ENCODE assay signal across 8 cellular contexts in genomic region chr9:135500525-135501260, GRCh38. TPM values are rescaled to one million over a fixed set of nuclear protein-coding genes. Genes with fewer than 3 reads are reported as not detected.
DNase-seq lines count a peak whose midpoint lies in the region; ATAC-seq and TF ChIP-seq lines count a peak whose summit lies in the region.

Gene MRPS2 (plus strand): TSS chr9:135500682. CDS start chr9:135500711, 29 bp downstream.

- CTCF ChIA-PET in SK-N-SH (lab: Yijun Ruan, JAX): interaction anchor here (0.7 to 3.9 kb wide), 7 partner anchors 11 to 92 kb away, joined by 3 to 23 read pairs (median 4); no protein-coding TSS in a partner anchor

- TF ChIP-seq RAD21 in SK-N-SH (IDR thresholded peaks at IDR 0.05; ENCODE audit: low read length): no peak

- TF ChIP-seq EP300 in SK-N-SH (IDR thresholded peaks at IDR 0.05; ENCODE audit: borderline replicate concordance in 1 of 2, low read depth in 1 of 2, low read length in 1 of 2): no peak; a peak in 1 of 4 replicates

- H3K9me2 ChIP-seq in Karpas-422 (replicated peaks; ENCODE audit: insufficient read depth, low read length): no peaks in the 10 kb centered on the region
- no peaks in the 10 kb centered on the region for H3K9me2 ChIP-seq in SK-N-SH

- H3K79me2 ChIP-seq in DND-41 (ENCODE audit: insufficient read depth, low read length): peaks cover 24% of the 10 kb centered on the region
- H3K79me2 ChIP-seq in Karpas-422 (ENCODE audit: low read length): peaks cover 22% of the 10 kb centered on the region
- H3K79me2 ChIP-seq in SK-N-SH (ENCODE audit: insufficient read depth): peaks cover 19% of the 10 kb centered on the region
- H3K79me2 ChIP-seq in osteoblast (ENCODE audit: insufficient read depth, low read length): peaks cover 19% of the 10 kb centered on the region

- H3K27me3 ChIP-seq in DND-41 (ENCODE audit: insufficient read depth, low read length, poor library complexity) (no peaks in the 10 kb centered on the region), Karpas-422 (ENCODE audit: low read length) (no peaks in the 10 kb centered on the region), SK-N-SH (ENCODE audit: insufficient read depth) (no peaks in the 10 kb centered on the region), osteoblast (ENCODE audit: insufficient read depth, low read length) (no peaks in the 10 kb centered on the region), testis (no peaks in the 10 kb centered on the region)

- ATAC-seq in DND-41 (ENCODE audit: insufficient read depth, low read depth) (peak; percentile 92), GM21737 (IDR thresholded peaks at IDR 0.05; ENCODE audit: unreplicated experiment) (peak; percentile 78)

- no peaks in the 10 kb centered on the region for H3K9me3 ChIP-seq in DND-41 (ENCODE audit: insufficient read depth, low read length, severe bottlenecking)
- H3K9me3 ChIP-seq in Karpas-422 (ENCODE audit: low read length): no peaks in the 10 kb centered on the region
- no peaks in the 10 kb centered on the region for H3K9me3 ChIP-seq in SK-N-SH
- H3K9me3 ChIP-seq in osteoblast (ENCODE audit: low read depth, low read length): no peaks in the 10 kb centered on the region
- H3K9me3 ChIP-seq in testis: no peaks in the 10 kb centered on the region

- no peak for TF ChIP-seq POLR2A in testis (IDR thresholded peaks at IDR 0.05)

- peak within 1 kb of the TSS; percentile 92 for H2AFZ ChIP-seq in DND-41 (ENCODE audit: low read depth, low read length)
- peak within 1 kb of the TSS; percentile 92 for H2AFZ ChIP-seq in Karpas-422 (ENCODE audit: low read length)
- peak within 1 kb of the TSS; percentile 98 for H2AFZ ChIP-seq in SK-N-SH (ENCODE audit: low read depth)
- peak within 1 kb of the TSS; percentile 92 for H2AFZ ChIP-seq in osteoblast (ENCODE audit: low read length)

- peak within 1 kb of the TSS; percentile 76 to 93 for H3K4me3 ChIP-seq in DND-41 (ENCODE audit: low read depth in 1 of 2, low read length in 2 of 2)
- peak within 1 kb of the TSS; percentile 98 for H3K4me3 ChIP-seq in Karpas-422 (ENCODE audit: low read length)
- peak within 1 kb of the TSS; percentile 95 to 96 for H3K4me3 ChIP-seq in SK-N-SH (ENCODE audit: low read depth in 2 of 2, low read length in 1 of 2)
- H3K4me3 ChIP-seq in osteoblast (ENCODE audit: insufficient read depth, low read length): peak within 1 kb of the TSS; percentile 90
- peak within 1 kb of the TSS; percentile 77 to 90 for H3K4me3 ChIP-seq in testis

- DNase-seq in DND-41 (peak; percentile 83), Karpas-422 (peak; percentile 95), SK-N-SH (peak; percentile 98), glomerular endothelial cell (ENCODE audit: extremely low read depth, low read depth, low spot score) (no peak), osteoblast (ENCODE audit: insufficient read length, low spot score, missing footprints) (peak; percentile 99), testis (peak; percentile 88)
- DNase-seq in activated naive CD4-positive, alpha-beta T cell treated with anti-CD3 and anti-CD28 coated beads, Interleukin-2, amount 50 U/mL, for 16 hours: peak; percentile 87

- peaks cover 30% of the 10 kb centered on the region for H3K4me1 ChIP-seq in DND-41 (ENCODE audit: insufficient read depth, low read length)
- peaks cover 23% of the 10 kb centered on the region for H3K4me1 ChIP-seq in Karpas-422 (ENCODE audit: low read length)
- peaks cover 6 to 19% of the 10 kb centered on the region in 2 experiments; a peak in 3 of 4 replicates for H3K4me1 ChIP-seq in SK-N-SH (ENCODE audit: control insufficient read depth in 1 of 2, insufficient read depth in 2 of 2, low read depth in 1 of 2, low read length in 1 of 2)
- H3K4me1 ChIP-seq in osteoblast (ENCODE audit: insufficient read depth, low read length): peaks cover 11% of the 10 kb centered on the region
- H3K4me1 ChIP-seq in testis: peaks cover 12% of the 10 kb centered on the region

- H3K9ac ChIP-seq in DND-41 (ENCODE audit: low read depth, low read length): peak within 1 kb of the TSS; percentile 96
- H3K9ac ChIP-seq in Karpas-422 (ENCODE audit: low read length): peak within 1 kb of the TSS; percentile 99
- H3K9ac ChIP-seq in SK-N-SH: peak within 1 kb of the TSS; percentile 91

- intact Hi-C loops in testis (cut with DNase I; ENCODE audit: low total_unique reads): no loop called here

- TF ChIP-seq CTCF in DND-41 (IDR thresholded peaks at IDR 0.05; ENCODE audit: borderline replicate concordance, extremely low read depth, low read length, poor library complexity, severe bottlenecking) (peak; percentile 87), SK-N-SH (IDR thresholded peaks at IDR 0.05) (peak; percentile 65), osteoblast (IDR thresholded peaks at IDR 0.05; ENCODE audit: extremely low read depth, low read depth, low read length) (peak; percentile 68), testis (IDR thresholded peaks at IDR 0.05) (peak; percentile 81 to 84 (median 82))

- WGBS in SK-N-SH (ENCODE audit: low lambda C conversion rate): 2% methylated on average over 15 of the region's 92 CpGs
- WGBS in testis, 2 donors: 0% methylated on average over 49 of the region's 92 CpGs; no CpG with 5 or more reads in 1 of the 2 donors

- H3K27ac ChIP-seq in DND-41 (ENCODE audit: low read length): peak within 1 kb of the TSS; percentile 75
- peak within 1 kb of the TSS; percentile 54 for H3K27ac ChIP-seq in Karpas-422 (ENCODE audit: low read length)
- peak within 1 kb of the TSS; percentile 60 to 76; a peak in 2 of 4 replicates for H3K27ac ChIP-seq in SK-N-SH (ENCODE audit: low read depth in 2 of 2, low read length in 1 of 2)
- peak within 1 kb of the TSS; percentile 66 for H3K27ac ChIP-seq in osteoblast (ENCODE audit: low read depth, low read length)
- H3K27ac ChIP-seq in testis: peak within 1 kb of the TSS; percentile 28 to 57

- H3F3A ChIP-seq in SK-N-SH (replicated peaks; ENCODE audit: insufficient read depth): no peaks in the 10 kb centered on the region

- H4K20me1 ChIP-seq in DND-41 (ENCODE audit: insufficient read depth, low read length): peaks cover 51% of the 10 kb centered on the region
- peaks cover 36% of the 10 kb centered on the region for H4K20me1 ChIP-seq in Karpas-422 (ENCODE audit: insufficient read depth, low read depth, low read length)
- H4K20me1 ChIP-seq in SK-N-SH (ENCODE audit: insufficient read depth): peaks cover 22% of the 10 kb centered on the region
- peaks cover 28% of the 10 kb centered on the region for H4K20me1 ChIP-seq in osteoblast (ENCODE audit: insufficient read depth, low read length)

- POLR2A ChIA-PET in SK-N-SH (lab: Yijun Ruan, JAX): no interaction called here

- H3K4me2 ChIP-seq in DND-41 (ENCODE audit: insufficient read depth, low read length) (peak within 1 kb of the TSS; percentile 99), Karpas-422 (ENCODE audit: low read depth, low read length, poor library complexity, severe bottlenecking) (peak within 1 kb of the TSS; percentile 98), SK-N-SH (peak within 1 kb of the TSS; percentile 100), osteoblast (ENCODE audit: insufficient read depth, low read length) (peak within 1 kb of the TSS; percentile 99)

- H3K36me3 ChIP-seq in DND-41 (ENCODE audit: insufficient read depth, low read length): peaks cover 37% of the 10 kb centered on the region
- peaks cover 8% of the 10 kb centered on the region for H3K36me3 ChIP-seq in Karpas-422 (ENCODE audit: insufficient read depth, low read length)
- H3K36me3 ChIP-seq in SK-N-SH (replicated peaks in 1 of 2; ENCODE audit: control insufficient read depth in 1 of 2, insufficient read depth in 2 of 2, low read length in 1 of 2): peaks cover 3 to 33% of the 10 kb centered on the region in 2 experiments
- H3K36me3 ChIP-seq in osteoblast (ENCODE audit: insufficient read depth, low read length): peaks cover 24% of the 10 kb centered on the region
- no peaks in the 10 kb centered on the region for H3K36me3 ChIP-seq in testis (ENCODE audit: low read depth, missing control alignments)

TF ChIP-seq in SK-N-SH, 30 proteins besides CTCF, POLR2A, EP300 and RAD21:
- TF ChIP-seq FOSL2 (IDR thresholded peaks at IDR 0.05; ENCODE audit: borderline replicate concordance, low read depth) (no peak), MXI1 (IDR thresholded peaks at IDR 0.05; ENCODE audit: low read depth, low read length) (peak; percentile 73), TAF1 (IDR thresholded peaks at IDR 0.05; ENCODE audit: borderline replicate concordance, low read depth, low read length) (peak; percentile 91), YY1 (IDR thresholded peaks at IDR 0.05; ENCODE audit: low read depth) (peak; percentile 86), RCOR1 (IDR thresholded peaks at IDR 0.05; ENCODE audit: low read length) (0 out of 2 replicates have a peak, but pooled peaks have one; percentile 22), SIN3A (IDR thresholded peaks at IDR 0.05; ENCODE audit: borderline replicate concordance, low read depth, low read length) (peak; percentile 88; the same call in 1 of the 2 replicates), FOXM1 (IDR thresholded peaks at IDR 0.05; ENCODE audit: low read depth) (no peak; the same call in 1 of the 2 replicates), GATA2 (CRISPR knock-in tag; IDR thresholded peaks at IDR 0.05) (0 out of 2 replicates have a peak, but pooled peaks have one; percentile 21), ELF1 (IDR thresholded peaks at IDR 0.05) (no peak), GABPA (IDR thresholded peaks at IDR 0.05; ENCODE audit: low read depth) (peak; percentile 30; the same call in 1 of the 2 replicates), POLR2AphosphoS5 (IDR thresholded peaks at IDR 0.05; ENCODE audit: low read depth, low read length) (peak; percentile 67), CHD2 (IDR thresholded peaks at IDR 0.05; ENCODE audit: low read length, partially characterized antibody) (peak; percentile 71)
- TF ChIP-seq, protein P1, sequence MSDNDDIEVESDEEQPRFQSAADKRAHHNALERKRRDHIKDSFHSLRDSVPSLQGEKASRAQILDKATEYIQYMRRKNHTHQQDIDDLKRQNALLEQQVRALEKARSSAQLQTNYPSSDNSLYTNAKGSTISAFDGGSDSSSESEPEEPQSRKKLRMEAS (IDR thresholded peaks at IDR 0.05; ENCODE audit: low read depth): peak; percentile 85

RNA-seq across cellular contexts. Expression of gene MRPS2, which starts in this region (rescaled TPM):
- 47.9 and 51.9 TPM in 2 replicates for total RNA-seq in Karpas-422 (2014; rRNA removed; shearing (Covaris generic); ENCODE audit: low replicate concordance)
- polyA plus RNA-seq in SK-N-SH (2012; rRNA removed) (113 and 116 TPM in 2 replicates), testis (ENCODE audit: insufficient read depth, low read depth, low replicate concordance) (34.7 TPM)
- polyA plus RNA-seq in SK-N-SH (2012; cell fraction: cytosol; rRNA removed): 36.6 and 76.5 TPM in 2 replicates
- 59.4 and 94.1 TPM in 2 replicates for polyA plus RNA-seq in SK-N-SH (2012; cell fraction: nucleus; rRNA removed)
- total RNA-seq in glomerular endothelial cell (47.2 and 52.0 TPM in 2 replicates), osteoblast (13.0 and 18.3 TPM in 2 replicates), testis (10 to 100 TPM; 35.9 to 40.4 TPM)
